11 cellular contexts compared by ENCODE assay signal in the genomic region with DNA sequence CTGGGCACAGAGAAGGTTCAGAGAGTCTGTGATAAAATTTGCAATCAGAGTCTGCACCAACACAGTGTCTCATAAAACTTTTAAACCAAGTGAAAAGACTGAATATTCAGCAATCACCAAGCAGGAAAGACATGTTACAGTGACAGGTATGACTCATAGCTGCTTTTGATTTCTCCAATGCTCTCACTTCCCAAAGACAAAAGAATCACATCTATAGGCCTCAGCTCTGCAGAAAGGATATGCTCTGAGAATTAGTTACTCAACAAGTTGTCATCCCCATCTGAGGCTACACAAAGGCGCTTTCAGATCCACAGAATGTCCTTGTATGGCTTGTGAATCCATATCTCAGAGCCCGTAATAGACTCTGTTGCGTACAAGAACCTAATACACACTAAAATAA.
A peak's percentile ranks its signal among the peaks of the same experiment; 100 is the strongest.
DNase-seq lines count a peak whose midpoint lies in the region; ATAC-seq lines count a peak whose summit lies in the region.
"Had no signal": no experiment of that assay in that cellular context is flagged by ENCODE, and none has a peak within 500 bp of the region (broad histone marks: within the 10 kb centered on the region; RNA-seq: fewer than 3 reads in every experiment).

No MANE protein-coding gene starts in this region.

- H3K9me3 Mint-ChIP-seq in activated CD4-positive, alpha-beta T cell treated with anti-CD3 and anti-CD28 coated beads, Interleukin-2, amount 10 ng/mL, durations not matched to agents 7 days and 5 days = no peaks in the 10 kb centered on the region

- H3K4me3 Mint-ChIP-seq in activated CD4-positive, alpha-beta T cell treated with anti-CD3 and anti-CD28 coated beads, Interleukin-2, amount 10 ng/mL, durations not matched to agents 7 days and 5 days = no peak overlapping the region

- H3K36me3 Mint-ChIP-seq in activated CD4-positive, alpha-beta T cell treated with anti-CD3 and anti-CD28 coated beads, Interleukin-2, amount 10 ng/mL, durations not matched to agents 7 days and 5 days (ENCODE audit: low read depth) = no peaks in the 10 kb centered on the region

- H3K4me1 Mint-ChIP-seq in activated CD4-positive, alpha-beta T cell treated with anti-CD3 and anti-CD28 coated beads, Interleukin-2, amount 10 ng/mL, durations not matched to agents 7 days and 5 days = no peaks in the 10 kb centered on the region

- CTCF ChIA-PET in activated CD4-positive, alpha-beta T cell treated with anti-CD3 and anti-CD28 coated beads, Interleukin-2, amount 10 ng/mL, durations not matched to agents 7 days and 5 days (lab: Charles Lee) = no interaction called here

- ATAC-seq in HG02973 (IDR thresholded peaks at IDR 0.05; ENCODE audit: unreplicated experiment) (no peak), HG03139 (IDR thresholded peaks at IDR 0.05; ENCODE audit: unreplicated experiment) (no peak)
- ATAC-seq: Panc1 had no signal

- DNase-seq in EH (ENCODE audit: low read depth) = peak; percentile 37
- peak; percentile 67 for DNase-seq in NOMO-1 treated with dmso at 0.1 percent for 144 hours (lab: John Stamatoyannopoulos, UW; ENCODE audit: unreplicated experiment)
- DNase-seq in astrocyte of the hippocampus (ENCODE audit: low read depth, low spot score) = peak; percentile 76
- DNase-seq in kidney glomerular epithelial cell (lab: John Stamatoyannopoulos, UW) = peak; percentile 53
- no peak for DNase-seq in activated CD4-positive, alpha-beta T cell treated with anti-CD3 and anti-CD28 coated beads for 48 hours
- no peak for DNase-seq in activated CD4-positive, alpha-beta T cell treated with anti-CD3 and anti-CD28 coated beads, Interleukin-2, amount 10 ng/mL, durations not matched to agents 7 days and 5 days
- DNase-seq: left ventricle myocardium inferior, NCI-H2081 had no signal

- no peaks in the 10 kb centered on the region for H3K27me3 Mint-ChIP-seq in activated CD4-positive, alpha-beta T cell treated with anti-CD3 and anti-CD28 coated beads, Interleukin-2, amount 10 ng/mL, durations not matched to agents 7 days and 5 days

- POLR2A ChIA-PET in activated CD4-positive, alpha-beta T cell treated with anti-CD3 and anti-CD28 coated beads, Interleukin-2, amount 10 ng/mL, durations not matched to agents 7 days and 5 days (lab: Charles Lee) = interaction anchor here (0.7 kb wide), 1 partner anchor 23 kb away, joined by 9 read pairs; no protein-coding TSS in a partner anchor

- no peak overlapping the region for H3K27ac Mint-ChIP-seq in activated CD4-positive, alpha-beta T cell treated with anti-CD3 and anti-CD28 coated beads, Interleukin-2, amount 10 ng/mL, durations not matched to agents 7 days and 5 days

Comparison
In these comparisons a context has a peak if more than half of its experiments do, and no peak if none do; other contexts are left out.
1. DNase-seq: peak in EH (single experiment), NOMO-1 treated with dmso at 0.1 percent for 144 hours (single experiment), astrocyte of the hippocampus (single experiment) and kidney glomerular epithelial cell (single experiment); none in activated CD4-positive, alpha-beta T cell treated with anti-CD3 and anti-CD28 coated beads for 48 hours (single experiment) and activated CD4-positive, alpha-beta T cell treated with anti-CD3 and anti-CD28 coated beads, Interleukin-2, amount 10 ng/mL, durations not matched to agents 7 days and 5 days (single experiment).